In genomic region chr4:1251773-1252066, GRCh38 we compare ENCODE assay signal across 18 cellular contexts. TPM values are rescaled to one million over a fixed set of nuclear protein-coding genes. Genes with fewer than 3 reads are reported as not detected.
DNase-seq lines count a peak whose midpoint lies in the region; ATAC-seq and TF ChIP-seq lines count a peak whose summit lies in the region.
"Had no signal": no experiment of that assay in that cellular context is flagged by ENCODE, and none has a peak within 500 bp of the region (broad histone marks: within the 10 kb centered on the region; RNA-seq: fewer than 3 reads in every experiment).

No MANE protein-coding gene starts in this region.

- H3K9ac ChIP-seq in BLaER1 = no peak overlapping the region

- H3K4me3 ChIP-seq in BLaER1 (0 out of 2 replicates have a peak overlapping the region, but pooled peaks have one; percentile 98), body of pancreas (no peak overlapping the region), ascending aorta (no peak overlapping the region)
- no peak overlapping the region for H3K4me3 ChIP-seq in CD8-positive, alpha-beta T cell (ENCODE audit: low read depth, low read length)
- H3K4me3 ChIP-seq in naive thymus-derived CD4-positive, alpha-beta T cell (ENCODE audit: low read length) = no peak overlapping the region
- H3K4me3 ChIP-seq: psoas muscle, SJSA1, upper lobe of left lung had no signal

- H3K4me1 Mint-ChIP-seq in CD8-positive, alpha-beta T cell (ENCODE audit: low read depth) = peaks cover 65% of the 10 kb centered on the region
- H3K4me1 Mint-ChIP-seq in activated T-helper 1 cell treated with anti-CD3 and anti-CD28 coated beads, Interleukin-12 subunit alpha, Interleukin-12 subunit beta, Interleukin-2, Interleukin-4 antibody, amounts not matched to agents 30 ng/mL and 10 ng/mL and 1 ng/mL, durations not matched to agents 14 hours and 24 hours and 36 hours (ENCODE audit: low read depth) = peaks cover 51% of the 10 kb centered on the region
- peaks cover 40 to 72% (median 64%) of the 10 kb centered on the region in 7 donors for H3K4me1 Mint-ChIP-seq in naive thymus-derived CD4-positive, alpha-beta T cell

- DNase-seq in CD8-positive, alpha-beta T cell = peak in 1 of 7 experiments; percentile 5
- DNase-seq in activated T-helper 1 cell treated with anti-CD3 and anti-CD28 coated beads, Interleukin-12 subunit alpha, Interleukin-12 subunit beta, Interleukin-2, Interleukin-4 antibody, amounts not matched to agents 30 ng/mL and 10 ng/mL and 1 ng/mL, durations not matched to agents 14 hours and 24 hours and 36 hours (ENCODE audit: low spot score) = no peak
- DNase-seq in naive thymus-derived CD4-positive, alpha-beta T cell = peak in 1 of 9 donors; percentile 16
- no peak for DNase-seq in body of pancreas
- DNase-seq in ascending aorta (ENCODE audit: low spot score in 2 of 2) = no peak
- DNase-seq: COR-L47; HFFc6; mesenchymal stem cell; NCI-H1436; NCI-H524; stimulated activated CD4-positive, alpha-beta T cell treated with anti-CD3 and anti-CD28 coated beads, Interleukin-2, amount 100 ng/mL, for 24 hours had no signal

- POLR2A ChIA-PET in CD8-positive, alpha-beta T cell (lab: Charles Lee) = interaction anchor here (0.7 to 5.2 kb wide), 2 partner anchors 73 to 95 kb away, joined by 3 to 33 read pairs; partner anchors contain the start of gene UVSSA
- POLR2A ChIA-PET in naive thymus-derived CD4-positive, alpha-beta T cell (lab: Charles Lee) = interaction anchor here (0.6 to 6.0 kb wide), 3 partner anchors 15 to 322 kb away, joined by 3 to 44 read pairs (median 4); no protein-coding TSS in a partner anchor

- H3K27ac Mint-ChIP-seq in CD8-positive, alpha-beta T cell = peak overlapping the region; percentile 84
- no peak overlapping the region for H3K27ac Mint-ChIP-seq in activated T-helper 1 cell treated with anti-CD3 and anti-CD28 coated beads, Interleukin-12 subunit alpha, Interleukin-12 subunit beta, Interleukin-2, Interleukin-4 antibody, amounts not matched to agents 30 ng/mL and 10 ng/mL and 1 ng/mL, durations not matched to agents 14 hours and 24 hours and 36 hours
- H3K27ac Mint-ChIP-seq in naive thymus-derived CD4-positive, alpha-beta T cell = peak overlapping the region in 8 of 9 donors; percentile 15 to 95 (median 77)
- H3K27ac Mint-ChIP-seq: HFFc6 had no signal

- H3K9me3 ChIP-seq in BLaER1 (peaks cover 62% of the 10 kb centered on the region), body of pancreas (no peaks in the 10 kb centered on the region), ascending aorta (peaks cover 0 to 25% of the 10 kb centered on the region in 2 donors)
- H3K9me3 ChIP-seq in CD8-positive, alpha-beta T cell (ENCODE audit: low read length) = no peaks in the 10 kb centered on the region
- no peaks in the 10 kb centered on the region for H3K9me3 ChIP-seq in naive thymus-derived CD4-positive, alpha-beta T cell (ENCODE audit: control insufficient read depth in 2 of 3, low read length in 3 of 3)
- H3K9me3 ChIP-seq: psoas muscle, SJSA1, upper lobe of left lung had no signal

- H3K36me3 ChIP-seq in BLaER1 (peaks cover 45% of the 10 kb centered on the region), body of pancreas (replicated peaks in 1 of 2; ENCODE audit: insufficient read depth in 1 of 2, low read depth in 2 of 2) (no peaks in the 10 kb centered on the region), ascending aorta (peaks cover 0 to 7% of the 10 kb centered on the region in 2 donors)
- no peaks in the 10 kb centered on the region for H3K36me3 ChIP-seq in CD8-positive, alpha-beta T cell (ENCODE audit: insufficient read depth, low read length)
- peaks cover 0 to 6% (median 0%) of the 10 kb centered on the region in 3 experiments for H3K36me3 ChIP-seq in naive thymus-derived CD4-positive, alpha-beta T cell (ENCODE audit: control insufficient read depth in 2 of 3, insufficient read depth in 3 of 3, low read length in 3 of 3)

- WGBS in body of pancreas, 2 donors = 95 to 97% methylated on average over 10 to 11 of the region's 11 CpGs

- H3K4me1 ChIP-seq in BLaER1 (peaks cover 24% of the 10 kb centered on the region), body of pancreas (peaks cover 28% of the 10 kb centered on the region), ascending aorta (peaks cover 11 to 16% of the 10 kb centered on the region in 2 donors)
- H3K4me1 ChIP-seq in CD8-positive, alpha-beta T cell (ENCODE audit: insufficient read depth, low read length) = peaks cover 53% of the 10 kb centered on the region
- peaks cover 35 to 44% of the 10 kb centered on the region in 2 donors for H3K4me1 ChIP-seq in naive thymus-derived CD4-positive, alpha-beta T cell (ENCODE audit: control insufficient read depth in 2 of 2, insufficient read depth in 2 of 2, low read length in 2 of 2)

- intact Hi-C loops in CD8-positive, alpha-beta T cell (cut with DNase I, micrococcal nuclease) = no loop called here
- intact Hi-C loops in activated T-helper 1 cell treated with anti-CD3 and anti-CD28 coated beads, Interleukin-12 subunit alpha, Interleukin-12 subunit beta, Interleukin-2, Interleukin-4 antibody, amounts not matched to agents 30 ng/mL and 10 ng/mL and 1 ng/mL, durations not matched to agents 14 hours and 24 hours and 36 hours (cut with micrococcal nuclease) = no loop called here
- intact Hi-C loops in naive thymus-derived CD4-positive, alpha-beta T cell (cut with micrococcal nuclease) = no loop called here
- intact Hi-C loops in body of pancreas (cut with DNase I) = loop anchor here (5.0 kb wide), 1 partner anchor 91 kb away; no protein-coding TSS in a partner anchor
- intact Hi-C loops in ascending aorta (cut with DNase I) = no loop called here

- no peaks in the 10 kb centered on the region for H3K27me3 Mint-ChIP-seq in CD8-positive, alpha-beta T cell (ENCODE audit: low read depth)
- H3K27me3 Mint-ChIP-seq in activated T-helper 1 cell treated with anti-CD3 and anti-CD28 coated beads, Interleukin-12 subunit alpha, Interleukin-12 subunit beta, Interleukin-2, Interleukin-4 antibody, amounts not matched to agents 30 ng/mL and 10 ng/mL and 1 ng/mL, durations not matched to agents 14 hours and 24 hours and 36 hours (ENCODE audit: insufficient read depth) = no peaks in the 10 kb centered on the region
- no peaks in the 10 kb centered on the region for H3K27me3 Mint-ChIP-seq in naive thymus-derived CD4-positive, alpha-beta T cell

- CTCF ChIA-PET in CD8-positive, alpha-beta T cell (lab: Charles Lee) = interaction anchor here (2.0 to 3.1 kb wide), 2 partner anchors 95 to 121 kb away, joined by 5 to 16 read pairs; partner anchors contain the start of gene UVSSA
- CTCF ChIA-PET in naive thymus-derived CD4-positive, alpha-beta T cell (lab: Charles Lee) = interaction anchor here (0.6 to 2.8 kb wide), 4 partner anchors 16 to 101 kb away, joined by 3 to 12 read pairs (median 7); partner anchors contain the start of gene UVSSA

- H3K27ac ChIP-seq in BLaER1 = no peak overlapping the region
- no peak overlapping the region for H3K27ac ChIP-seq in CD8-positive, alpha-beta T cell (ENCODE audit: low read depth, low read length)
- H3K27ac ChIP-seq in naive thymus-derived CD4-positive, alpha-beta T cell (ENCODE audit: low read depth, low read length) = no peak overlapping the region
- no peak overlapping the region for H3K27ac ChIP-seq in body of pancreas
- H3K27ac ChIP-seq in ascending aorta = no peak overlapping the region
- H3K27ac ChIP-seq: HL-60, psoas muscle, SJSA1 had no signal

- no peak for TF ChIP-seq CTCF in CD8-positive, alpha-beta T cell (IDR thresholded peaks at IDR 0.05)
- TF ChIP-seq CTCF in body of pancreas (IDR thresholded peaks at IDR 0.05) = no peak
- TF ChIP-seq CTCF in ascending aorta (IDR thresholded peaks at IDR 0.05) = no peak

- peaks cover 13% of the 10 kb centered on the region for H4K20me1 ChIP-seq in BLaER1

- H3K27me3 ChIP-seq in BLaER1 (no peaks in the 10 kb centered on the region), body of pancreas (no peaks in the 10 kb centered on the region), ascending aorta (no peaks in the 10 kb centered on the region)
- H3K27me3 ChIP-seq in CD8-positive, alpha-beta T cell (ENCODE audit: insufficient read depth, low read length) = no peaks in the 10 kb centered on the region
- no peaks in the 10 kb centered on the region for H3K27me3 ChIP-seq in naive thymus-derived CD4-positive, alpha-beta T cell (ENCODE audit: control insufficient read depth in 2 of 2, insufficient read depth in 2 of 2, low read length in 2 of 2)
- H3K27me3 ChIP-seq: SJSA1, upper lobe of left lung had no signal

- no peak for TF ChIP-seq POLR2A in body of pancreas (IDR thresholded peaks at IDR 0.05)

- ATAC-seq in CD8-positive, alpha-beta T cell = no peak
- no peak for ATAC-seq in naive thymus-derived CD4-positive, alpha-beta T cell
- ATAC-seq in HG03439 (IDR thresholded peaks at IDR 0.05; ENCODE audit: unreplicated experiment) (no peak), body of pancreas (no peak), HG03457 (IDR thresholded peaks at IDR 0.05; ENCODE audit: unreplicated experiment) (no peak)
- ATAC-seq: psoas muscle had no signal

- H3K9me3 Mint-ChIP-seq in CD8-positive, alpha-beta T cell = no peaks in the 10 kb centered on the region
- H3K9me3 Mint-ChIP-seq in activated T-helper 1 cell treated with anti-CD3 and anti-CD28 coated beads, Interleukin-12 subunit alpha, Interleukin-12 subunit beta, Interleukin-2, Interleukin-4 antibody, amounts not matched to agents 30 ng/mL and 10 ng/mL and 1 ng/mL, durations not matched to agents 14 hours and 24 hours and 36 hours = peaks cover 34% of the 10 kb centered on the region
- H3K9me3 Mint-ChIP-seq in naive thymus-derived CD4-positive, alpha-beta T cell = peaks cover 0 to 33% (median 0%) of the 10 kb centered on the region in 11 donors

- peaks cover 8% of the 10 kb centered on the region for H3K36me3 Mint-ChIP-seq in CD8-positive, alpha-beta T cell
- H3K36me3 Mint-ChIP-seq in activated T-helper 1 cell treated with anti-CD3 and anti-CD28 coated beads, Interleukin-12 subunit alpha, Interleukin-12 subunit beta, Interleukin-2, Interleukin-4 antibody, amounts not matched to agents 30 ng/mL and 10 ng/mL and 1 ng/mL, durations not matched to agents 14 hours and 24 hours and 36 hours (ENCODE audit: low read depth) = peaks cover 54% of the 10 kb centered on the region
- H3K36me3 Mint-ChIP-seq in naive thymus-derived CD4-positive, alpha-beta T cell = peaks cover 0 to 54% (median 0%) of the 10 kb centered on the region in 5 donors

- no peak overlapping the region for H3K4me3 Mint-ChIP-seq in CD8-positive, alpha-beta T cell
- peak overlapping the region; percentile 26 for H3K4me3 Mint-ChIP-seq in activated T-helper 1 cell treated with anti-CD3 and anti-CD28 coated beads, Interleukin-12 subunit alpha, Interleukin-12 subunit beta, Interleukin-2, Interleukin-4 antibody, amounts not matched to agents 30 ng/mL and 10 ng/mL and 1 ng/mL, durations not matched to agents 14 hours and 24 hours and 36 hours
- peak overlapping the region in 9 of 10 donors; percentile 17 to 93 (median 53) for H3K4me3 Mint-ChIP-seq in naive thymus-derived CD4-positive, alpha-beta T cell
- H3K4me3 Mint-ChIP-seq: HFFc6 had no signal

- no peak overlapping the region for H3K4me2 ChIP-seq in BLaER1

RNA-seq across cellular contexts. Expression of gene CTBP1, which starts 2.8 kb away (rescaled TPM):
- 100 to 1,000 TPM; 129 to 132 TPM for total RNA-seq in CD8-positive, alpha-beta T cell
- total RNA-seq in activated T-helper 1 cell treated with anti-CD3 and anti-CD28 coated beads, Interleukin-12 subunit alpha, Interleukin-12 subunit beta, Interleukin-2, Interleukin-4 antibody, amounts not matched to agents 30 ng/mL and 10 ng/mL and 1 ng/mL, durations not matched to agents 14 hours and 24 hours and 36 hours = 203 and 206 TPM in 2 replicates
- 100 to 1,000 TPM; 177 to 233 (median 200) TPM for total RNA-seq in naive thymus-derived CD4-positive, alpha-beta T cell
- 10 to 100 TPM; 57.2 to 79.2 TPM for polyA plus RNA-seq in naive thymus-derived CD4-positive, alpha-beta T cell
- total RNA-seq in body of pancreas = 100 to 1,000 TPM; 148 to 458 TPM
- 273 TPM for total RNA-seq in ascending aorta

RNA-seq across cellular contexts. Expression of gene MAEA, which starts 38.0 kb away (rescaled TPM):
- total RNA-seq in CD8-positive, alpha-beta T cell = 10 to 100 TPM; 74.6 to 77.6 TPM
- total RNA-seq in activated T-helper 1 cell treated with anti-CD3 and anti-CD28 coated beads, Interleukin-12 subunit alpha, Interleukin-12 subunit beta, Interleukin-2, Interleukin-4 antibody, amounts not matched to agents 30 ng/mL and 10 ng/mL and 1 ng/mL, durations not matched to agents 14 hours and 24 hours and 36 hours = 67.1 and 68.1 TPM in 2 replicates
- 10 to 100 TPM; 56.2 to 92.2 (median 79.4) TPM for total RNA-seq in naive thymus-derived CD4-positive, alpha-beta T cell
- polyA plus RNA-seq in naive thymus-derived CD4-positive, alpha-beta T cell = 10 to 100 TPM; 45.3 to 88.5 TPM
- total RNA-seq in body of pancreas (10 to 100 TPM; 68.7 to 88.0 TPM), ascending aorta (56.3 TPM)
